In genomic region chr4:18593297-18594002, GRCh38 we compare ENCODE assay signal across 8 cellular contexts.
DNase-seq lines count a peak whose midpoint lies in the region; ATAC-seq and TF ChIP-seq lines count a peak whose summit lies in the region.

No MANE protein-coding gene starts in this region.

- TF ChIP-seq POLR2A in vagina (IDR thresholded peaks at IDR 0.05): no peak

- H3K9me3 ChIP-seq in vagina: no peaks in the 10 kb centered on the region

- peaks cover 9% of the 10 kb centered on the region for H3K4me1 Mint-ChIP-seq in osteocyte (ENCODE audit: unreplicated experiment)

- no peak overlapping the region for H3K27ac ChIP-seq in vagina

- H3K4me3 Mint-ChIP-seq in osteocyte (ENCODE audit: unreplicated experiment): peak overlapping the region; percentile 39

- H3K36me3 ChIP-seq in vagina: no peaks in the 10 kb centered on the region

- TF ChIP-seq CTCF in foreskin fibroblast (IDR thresholded peaks at IDR 0.05; ENCODE audit: low read depth, low read length): peak; percentile 72
- peak; percentile 88 for TF ChIP-seq CTCF in osteocyte (IDR thresholded peaks at IDR 0.05)
- TF ChIP-seq CTCF in vagina (IDR thresholded peaks at IDR 0.05): peak in 2 of 3 experiments; percentile 58 to 66

- peak overlapping the region; percentile 25 to 52 for H3K4me3 ChIP-seq in foreskin fibroblast (ENCODE audit: low read depth in 1 of 2, low read length in 2 of 2)
- H3K4me3 ChIP-seq in vagina: no peak overlapping the region

- H3K27me3 Mint-ChIP-seq in osteocyte (ENCODE audit: unreplicated experiment): peaks cover 12% of the 10 kb centered on the region

- no peaks in the 10 kb centered on the region for H3K4me1 ChIP-seq in vagina

- DNase-seq in GDM1 (lab: John Stamatoyannopoulos, UW) (peak; percentile 28), Kasumi-1 (lab: John Stamatoyannopoulos, UW) (peak; percentile 80 to 82), RKO (ENCODE audit: low spot score) (peak; percentile 63), foreskin fibroblast (peak; percentile 48 to 84), osteocyte (ENCODE audit: extremely low spot score, unreplicated experiment) (no peak), vagina (ENCODE audit: extremely low spot score in 2 of 2) (no peak)
- peak; percentile 2 for DNase-seq in activated T-helper 9 cell treated with anti-CD3 and anti-CD28 coated beads, Interleukin-2, amount 50 U/mL, for 16 hours (ENCODE audit: low read depth)

- H3K9me3 Mint-ChIP-seq in osteocyte (ENCODE audit: unreplicated experiment): no peaks in the 10 kb centered on the region

- intact Hi-C loops in vagina (cut with DNase I): loop anchor here (5.0 kb wide), 1 partner anchor 771 kb away; no protein-coding TSS in a partner anchor

- no peaks in the 10 kb centered on the region for H3K36me3 Mint-ChIP-seq in osteocyte (ENCODE audit: unreplicated experiment)

- no peaks in the 10 kb centered on the region for H3K27me3 ChIP-seq in vagina

- H3K27ac Mint-ChIP-seq in osteocyte (ENCODE audit: unreplicated experiment): no peak overlapping the region

- peak; percentile 96 for ATAC-seq in GM21786 (IDR thresholded peaks at IDR 0.05; ENCODE audit: unreplicated experiment)

Comparison
In these comparisons a context has a peak if more than half of its experiments do, and no peak if none do; other contexts are left out.
1. DNase-seq: peak in GDM1 (single experiment), Kasumi-1 (2 of 2), RKO (single experiment), activated T-helper 9 cell treated with anti-CD3 and anti-CD28 coated beads, Interleukin-2, amount 50 U/mL, for 16 hours (single experiment) and foreskin fibroblast (2 of 2); none in osteocyte (single experiment) and vagina (0 of 2).
2. H3K4me3 ChIP-seq: peak in foreskin fibroblast (2 of 2); none in vagina (0 of 2).
3. Peak in every context shown above with its lines, with median percentiles within 50 percentile points of each other: CTCF ChIP-seq.